31 cellular contexts compared by ENCODE assay signal in genomic region chr16:27768651-27769270, GRCh38.
DNase-seq lines count a peak whose midpoint lies in the region; ATAC-seq, FAIRE-seq and TF ChIP-seq lines count a peak whose summit lies in the region.
"Had no signal": no experiment of that assay in that cellular context is flagged by ENCODE, and none has a peak within 500 bp of the region (broad histone marks: within the 10 kb centered on the region; RNA-seq: fewer than 3 reads in every experiment).

No MANE protein-coding gene starts in this region.

- TF ChIP-seq CTCF in astrocyte (IDR thresholded peaks at IDR 0.05; ENCODE audit: insufficient read depth, low read depth, low read length), result no peak

- no peaks in the 10 kb centered on the region for H3K27me3 Mint-ChIP-seq in astrocyte (ENCODE audit: low read depth, unreplicated experiment)
- H3K27me3 Mint-ChIP-seq: activated T-cell treated with anti-CD3 and anti-CD28 coated beads, Interleukin-2, amount 50 U/mL, for 24 hours; CD4-positive, alpha-beta memory T cell; central memory CD8-positive, alpha-beta T cell; IgD-negative memory B cell; memory B cell; T-helper 17 cell had no signal

- H3K9ac ChIP-seq in astrocyte (ENCODE audit: low read length) (no peak overlapping the region), mesenchymal stem cell (ENCODE audit: low read length) (no peak overlapping the region)

- intact Hi-C loops in left ventricle myocardium superior (cut with micrococcal nuclease) (no loop called here), left cardiac atrium (cut with DNase I) (loop anchor here in 1 of 2 donors (10.0 kb wide), 1 partner anchor 134 kb away; no protein-coding TSS in a partner anchor)

- H2BK15ac ChIP-seq in mesenchymal stem cell (ENCODE audit: low read depth, poor library complexity, severe bottlenecking), result no peak overlapping the region

- no peak overlapping the region for H3K4ac ChIP-seq in mesenchymal stem cell (ENCODE audit: low read depth in 1 of 2, low read length in 2 of 2)

- peaks cover 5% of the 10 kb centered on the region for H3K9me3 Mint-ChIP-seq in astrocyte (ENCODE audit: unreplicated experiment)
- H3K9me3 Mint-ChIP-seq: activated T-cell treated with anti-CD3 and anti-CD28 coated beads, Interleukin-2, amount 50 U/mL, for 24 hours; central memory CD8-positive, alpha-beta T cell; memory B cell had no signal

- H3K14ac ChIP-seq in mesenchymal stem cell (ENCODE audit: low read length in 2 of 2), result no peak overlapping the region

- FAIRE-seq in astrocyte (lab: Jason Lieb, UNC), result no peak
- FAIRE-seq: A204.1, frontal cortex, GM18507, GM19239, TTC549 had no signal

- no peak overlapping the region for H2AFZ ChIP-seq in astrocyte (ENCODE audit: low read depth, low read length)
- H2AFZ ChIP-seq in mesenchymal stem cell (ENCODE audit: low read depth, low read length), result no peak overlapping the region
- H2AFZ ChIP-seq: hepatocyte had no signal

- peak overlapping the region; percentile 79 for H3K4me2 ChIP-seq in astrocyte (ENCODE audit: low read length)
- H3K4me2 ChIP-seq in mesenchymal stem cell (ENCODE audit: low read length, poor library complexity, severe bottlenecking), result no peak overlapping the region
- H3K4me2 ChIP-seq: hepatocyte had no signal

- H3K27ac ChIP-seq in astrocyte (ENCODE audit: low read depth, low read length) (peak overlapping the region; percentile 91), mesenchymal stem cell (ENCODE audit: low read length, poor library complexity, severe bottlenecking) (peak overlapping the region; percentile 99)
- H3K27ac ChIP-seq: esophagus squamous epithelium, hepatocyte, psoas muscle had no signal

- peaks cover 24% of the 10 kb centered on the region for H3K36me3 Mint-ChIP-seq in astrocyte (ENCODE audit: low read depth, unreplicated experiment)

- no peak overlapping the region for H3K4me3 Mint-ChIP-seq in astrocyte (ENCODE audit: unreplicated experiment)
- H3K4me3 Mint-ChIP-seq: activated T-cell treated with anti-CD3 and anti-CD28 coated beads, Interleukin-2, amount 50 U/mL, for 24 hours; CD4-positive, alpha-beta memory T cell; central memory CD8-positive, alpha-beta T cell; IgD-negative memory B cell; memory B cell; T-helper 17 cell had no signal

- H4K8ac ChIP-seq in mesenchymal stem cell (ENCODE audit: low read length), result no peak overlapping the region

- WGBS in mesenchymal stem cell, result 93% methylated on average over 8 of the region's 8 CpGs

- H4K20me1 ChIP-seq in astrocyte (ENCODE audit: insufficient read depth, low read length), result no peaks in the 10 kb centered on the region

- no peaks in the 10 kb centered on the region for H3K79me1 ChIP-seq in mesenchymal stem cell (replicated peaks; ENCODE audit: low read length, poor library complexity, severe bottlenecking)

- peak overlapping the region; percentile 98 for H2AK5ac ChIP-seq in mesenchymal stem cell (ENCODE audit: low read length, severe bottlenecking)

- peaks cover 7% of the 10 kb centered on the region for H3K9me3 ChIP-seq in astrocyte (ENCODE audit: insufficient read depth, low read depth, low read length)
- peaks cover 10% of the 10 kb centered on the region for H3K9me3 ChIP-seq in mesenchymal stem cell (ENCODE audit: control insufficient read depth, low read length)
- H3K9me3 ChIP-seq: psoas muscle had no signal

- H2BK12ac ChIP-seq in mesenchymal stem cell (ENCODE audit: low read length in 2 of 2), result no peak overlapping the region

- no peak overlapping the region for H2BK120ac ChIP-seq in mesenchymal stem cell (ENCODE audit: low read depth, low read length)

- H3K4me3 ChIP-seq in astrocyte (ENCODE audit: insufficient read depth, low read depth, low read length) (no peak overlapping the region), mesenchymal stem cell (ENCODE audit: insufficient read depth in 1 of 2, low read depth in 1 of 2, low read length in 2 of 2) (no peak overlapping the region)
- H3K4me3 ChIP-seq: esophagus squamous epithelium, hepatocyte, psoas muscle had no signal

- no peak overlapping the region for H3K18ac ChIP-seq in mesenchymal stem cell (ENCODE audit: low read depth in 1 of 2, low read length in 2 of 2)

- DNase-seq in left ventricle myocardium superior (peak; percentile 2), left cardiac atrium (no peak), astrocyte (ENCODE audit: low read depth) (peak; percentile 27), mesenchymal stem cell (no peak), MV-4-11 (lab: John Stamatoyannopoulos, UW) (no peak), ureter (ENCODE audit: low spot score) (no peak), activated gamma-delta T cell treated with Interleukin-2 at 50 U/mL for 16 hours (no peak), NCI-H345 (lab: John Stamatoyannopoulos, UW) (no peak)
- DNase-seq: activated effector memory CD4-positive, alpha-beta T cell treated with anti-CD3 and anti-CD28 coated beads, Interleukin-2, amount 50 U/mL, for 16 hours; activated T-cell treated with anti-CD3 and anti-CD28 coated beads, Interleukin-2, amount 50 U/mL, for 24 hours; CD4-positive, alpha-beta memory T cell; esophagus squamous epithelium; GOT3; NCI-H1092 treated with DMSO at 0.1 percent for 48 hours; NCI-H2029; NCI-H526; PC-3; SHP77; stimulated activated CD4-positive, alpha-beta T cell treated with anti-CD3 and anti-CD28 coated beads, Interleukin-15, amount 100 ng/mL, for 24 hours; stimulated activated CD4-positive, alpha-beta T cell treated with anti-CD3 and anti-CD28 coated beads, Interleukin-4, amount 100 ng/mL, for 4 hours; T-helper 17 cell had no signal

- no peak overlapping the region for H4K91ac ChIP-seq in mesenchymal stem cell (ENCODE audit: low read length)

- H3K23ac ChIP-seq in mesenchymal stem cell (ENCODE audit: low read length in 2 of 2), result no peak overlapping the region

- no peaks in the 10 kb centered on the region for H3K27me3 ChIP-seq in astrocyte (ENCODE audit: insufficient read depth, low read length)
- no peaks in the 10 kb centered on the region for H3K27me3 ChIP-seq in mesenchymal stem cell (ENCODE audit: control insufficient read depth in 1 of 2, insufficient read depth in 1 of 2, low read length in 2 of 2)
- H3K27me3 ChIP-seq: esophagus squamous epithelium, hepatocyte had no signal

- peak overlapping the region; percentile 55 for H3K27ac Mint-ChIP-seq in astrocyte (ENCODE audit: unreplicated experiment)
- H3K27ac Mint-ChIP-seq: activated T-cell treated with anti-CD3 and anti-CD28 coated beads, Interleukin-2, amount 50 U/mL, for 24 hours; CD4-positive, alpha-beta memory T cell; IgD-negative memory B cell; memory B cell; T-helper 17 cell had no signal

- no peaks in the 10 kb centered on the region for H3K79me2 ChIP-seq in astrocyte (ENCODE audit: insufficient read depth, low read length)
- H3K79me2 ChIP-seq: hepatocyte had no signal

- H3K4me1 Mint-ChIP-seq in astrocyte (ENCODE audit: low read depth, unreplicated experiment), result peaks cover 12% of the 10 kb centered on the region
- H3K4me1 Mint-ChIP-seq: central memory CD8-positive, alpha-beta T cell; IgD-negative memory B cell; memory B cell; T-helper 17 cell had no signal

- ATAC-seq in left ventricle myocardium superior (no peak), left cardiac atrium (no peak)
- ATAC-seq: PC-3, T-helper 17 cell had no signal

- H2BK5ac ChIP-seq in mesenchymal stem cell (ENCODE audit: low read depth, low read length, poor library complexity, severe bottlenecking), result peak overlapping the region; percentile 86

- H3K36me3 ChIP-seq in astrocyte (ENCODE audit: insufficient read depth, low read length), result no peaks in the 10 kb centered on the region
- H3K36me3 ChIP-seq in mesenchymal stem cell (ENCODE audit: control insufficient read depth in 1 of 2, insufficient read depth in 2 of 2, low read depth in 1 of 2, low read length in 2 of 2), result peaks cover 49 to 76% of the 10 kb centered on the region in 2 experiments

- peaks cover 32% of the 10 kb centered on the region for H3K4me1 ChIP-seq in astrocyte (ENCODE audit: insufficient read depth, low read length)
- H3K4me1 ChIP-seq in mesenchymal stem cell (ENCODE audit: control insufficient read depth, insufficient read depth, low read depth, low read length), result peaks cover 44% of the 10 kb centered on the region
- H3K4me1 ChIP-seq: esophagus squamous epithelium, psoas muscle had no signal

Comparison
In these comparisons a context has a peak if more than half of its experiments do, and no peak if none do; other contexts are left out.
1. DNase-seq: peak in left ventricle myocardium superior (single experiment) and astrocyte (single experiment); none in left cardiac atrium (single experiment), mesenchymal stem cell (single experiment), MV-4-11 (single experiment), ureter (single experiment), activated gamma-delta T cell treated with Interleukin-2 at 50 U/mL for 16 hours (single experiment) and NCI-H345 (single experiment).